ENCODE assay signal across 17 cellular contexts in the genomic region with DNA sequence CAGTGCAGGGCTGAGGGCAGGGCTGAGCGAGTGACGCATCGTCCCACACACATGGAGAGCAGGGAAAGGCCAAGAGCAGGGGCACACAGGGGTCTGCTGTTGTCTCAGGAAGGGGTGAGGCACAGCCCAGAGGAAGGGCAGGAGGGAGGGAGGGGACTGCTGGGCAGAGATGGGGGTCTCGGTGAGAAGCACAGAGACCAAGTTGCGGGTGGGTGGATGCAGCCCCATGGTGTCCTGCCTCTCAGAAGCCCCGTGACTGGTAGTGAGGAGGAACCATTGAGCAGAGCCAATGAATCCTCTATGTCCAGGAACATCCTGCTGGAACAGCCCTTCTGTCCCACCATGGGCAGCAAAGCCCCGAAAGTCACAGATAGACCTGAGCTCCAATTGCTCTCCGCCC. TPM values are rescaled to one million over a fixed set of nuclear protein-coding genes. Genes with fewer than 3 reads are reported as not detected.
A peak's percentile ranks its signal among the peaks of the same experiment; 100 is the strongest.
DNase-seq lines count a peak whose midpoint lies in the region; ATAC-seq and TF ChIP-seq lines count a peak whose summit lies in the region.
"Had no signal": no experiment of that assay in that cellular context is flagged by ENCODE, and none has a peak within 500 bp of the region (broad histone marks: within the 10 kb centered on the region; RNA-seq: fewer than 3 reads in every experiment).

No MANE protein-coding gene starts in this region.

- H3K9me2 ChIP-seq in SK-N-SH, result no peaks in the 10 kb centered on the region

- H3K27me3 ChIP-seq in SK-N-SH (ENCODE audit: insufficient read depth) (no peaks in the 10 kb centered on the region), esophagus muscularis mucosa (no peaks in the 10 kb centered on the region), upper lobe of right lung (no peaks in the 10 kb centered on the region)

- WGBS in SK-N-SH (ENCODE audit: low lambda C conversion rate), result 100% methylated on average over 3 of the region's 8 CpGs
- WGBS in esophagus muscularis mucosa, result 93% methylated on average over 8 of the region's 8 CpGs

- CTCF ChIA-PET in SK-N-SH (lab: Yijun Ruan, JAX), result no interaction called here

- peaks cover 30% of the 10 kb centered on the region for H4K20me1 ChIP-seq in SK-N-SH (ENCODE audit: insufficient read depth)

- intact Hi-C loops in esophagus muscularis mucosa (cut with DNase I) (loop anchor here (2.0 kb wide), 1 partner anchor 14 kb away; no protein-coding TSS in a partner anchor), upper lobe of right lung (cut with DNase I) (no loop called here)

- POLR2A ChIA-PET in SK-N-SH (lab: Yijun Ruan, JAX), result no interaction called here

- H3K27ac ChIP-seq in SK-N-SH (ENCODE audit: low read depth in 2 of 2, low read length in 1 of 2), result peak overlapping the region; percentile 12 to 50; a peak in 2 of 4 replicates
- peak overlapping the region; percentile 66 to 78 (median 74) for H3K27ac ChIP-seq in esophagus muscularis mucosa (replicated peaks in 1 of 4)
- H3K27ac ChIP-seq in upper lobe of right lung, result peak overlapping the region; percentile 79
- H3K27ac ChIP-seq: 22Rv1 had no signal

- H2AFZ ChIP-seq in SK-N-SH (ENCODE audit: low read depth), result no peak overlapping the region

- peaks cover 57% of the 10 kb centered on the region for H3K36me3 Mint-ChIP-seq in osteocyte (ENCODE audit: unreplicated experiment)

- H3K9me3 Mint-ChIP-seq in osteocyte (ENCODE audit: unreplicated experiment), result no peaks in the 10 kb centered on the region

- H3K4me2 ChIP-seq in SK-N-SH, result peak overlapping the region; percentile 67

- H3K27ac Mint-ChIP-seq in osteocyte (ENCODE audit: unreplicated experiment), result peak overlapping the region; percentile 95
- H3K27ac Mint-ChIP-seq: activated CD4-positive, alpha-beta memory T cell treated with anti-CD3 and anti-CD28 coated beads for 36 hours; IgD-negative memory B cell had no signal

- TF ChIP-seq CTCF in SK-N-SH (IDR thresholded peaks at IDR 0.05) (no peak), esophagus muscularis mucosa (IDR thresholded peaks at IDR 0.05) (no peak), osteocyte (IDR thresholded peaks at IDR 0.05) (no peak), upper lobe of right lung (IDR thresholded peaks at IDR 0.05) (no peak)

- H3K9me3 ChIP-seq in SK-N-SH, result no peaks in the 10 kb centered on the region
- peaks cover 0 to 6% (median 3%) of the 10 kb centered on the region in 4 donors for H3K9me3 ChIP-seq in esophagus muscularis mucosa
- H3K9me3 ChIP-seq in upper lobe of right lung, result no peaks in the 10 kb centered on the region

- TF ChIP-seq EP300 in SK-N-SH (IDR thresholded peaks at IDR 0.05; ENCODE audit: borderline replicate concordance in 1 of 2, low read depth in 1 of 2, low read length in 1 of 2) (no peak), esophagus muscularis mucosa (IDR thresholded peaks at IDR 0.05) (no peak)

- H3K36me3 ChIP-seq in SK-N-SH (replicated peaks in 1 of 2; ENCODE audit: control insufficient read depth in 1 of 2, insufficient read depth in 2 of 2, low read length in 1 of 2) (peaks cover 15 to 22% of the 10 kb centered on the region in 2 experiments), esophagus muscularis mucosa (peaks cover 18 to 33% (median 26%) of the 10 kb centered on the region in 4 donors), upper lobe of right lung (peaks cover 18% of the 10 kb centered on the region)

- peaks cover 90% of the 10 kb centered on the region for H3K4me1 Mint-ChIP-seq in osteocyte (ENCODE audit: unreplicated experiment)

- no peak overlapping the region for H3K4me3 ChIP-seq in SK-N-SH (ENCODE audit: low read depth in 2 of 2, low read length in 1 of 2)
- H3K4me3 ChIP-seq in esophagus muscularis mucosa, result no peak overlapping the region
- H3K4me3 ChIP-seq in upper lobe of right lung, result no peak overlapping the region

- H3K4me1 ChIP-seq in SK-N-SH (ENCODE audit: control insufficient read depth in 1 of 2, insufficient read depth in 2 of 2, low read depth in 1 of 2, low read length in 1 of 2) (peaks cover 23 to 32% of the 10 kb centered on the region in 2 experiments; a peak in 3 of 4 replicates), esophagus muscularis mucosa (peaks cover 42 to 70% (median 52%) of the 10 kb centered on the region in 4 donors), upper lobe of right lung (peaks cover 49% of the 10 kb centered on the region)

- no peaks in the 10 kb centered on the region for H3K27me3 Mint-ChIP-seq in osteocyte (ENCODE audit: unreplicated experiment)
- H3K27me3 Mint-ChIP-seq: activated CD4-positive, alpha-beta memory T cell treated with anti-CD3 and anti-CD28 coated beads for 36 hours; IgD-negative memory B cell had no signal

- TF ChIP-seq POLR2A in esophagus muscularis mucosa (IDR thresholded peaks at IDR 0.05; ENCODE audit: low read depth), result no peak

- peaks cover 17% of the 10 kb centered on the region; the same call in 1 of the 2 replicates for H3K79me2 ChIP-seq in SK-N-SH (ENCODE audit: insufficient read depth)

- H3K4me3 Mint-ChIP-seq in osteocyte (ENCODE audit: unreplicated experiment), result peak overlapping the region; percentile 50
- H3K4me3 Mint-ChIP-seq: activated CD4-positive, alpha-beta memory T cell treated with anti-CD3 and anti-CD28 coated beads for 36 hours; IgD-negative memory B cell had no signal

- H3K9ac ChIP-seq in SK-N-SH, result no peak overlapping the region

- ATAC-seq in SK-N-SH treated with all-trans-retinoic acid at 6 μM for 48 hours (no peak; the same call in 1 of the 3 replicates), upper lobe of right lung (no peak), GM18907 (IDR thresholded peaks at IDR 0.05; ENCODE audit: unreplicated experiment) (no peak), GM19467 (IDR thresholded peaks at IDR 0.05; ENCODE audit: unreplicated experiment) (no peak), GM21360 (IDR thresholded peaks at IDR 0.05; ENCODE audit: unreplicated experiment) (no peak)

- no peak for TF ChIP-seq RAD21 in SK-N-SH (IDR thresholded peaks at IDR 0.05; ENCODE audit: low read length)

- DNase-seq in SK-N-SH (no peak), esophagus muscularis mucosa (ENCODE audit: extremely low spot score) (no peak), osteocyte (ENCODE audit: extremely low spot score, unreplicated experiment) (no peak), upper lobe of right lung (no peak)
- DNase-seq: activated CD4-positive, alpha-beta memory T cell treated with anti-CD3 and anti-CD28 coated beads for 36 hours; activated effector memory CD4-positive, alpha-beta T cell treated with Interleukin-2 at 50 U/mL for 16 hours; NCI-H1092 treated with DMSO at 0.1 percent for 48 hours; NCI-H345; posterior cingulate gyrus; stimulated activated CD4-positive, alpha-beta T cell treated with anti-CD3 and anti-CD28 coated beads, Interleukin-4, amount 100 ng/mL, for 4 hours; stimulated activated naive CD4-positive, alpha-beta T cell treated with Interleukin-2 at 50 U/mL for 16 hours had no signal

- peaks cover 8% of the 10 kb centered on the region for H3F3A ChIP-seq in SK-N-SH (replicated peaks; ENCODE audit: insufficient read depth)

TF ChIP-seq in SK-N-SH, 30 proteins besides CTCF, POLR2A, EP300 and RAD21 (continues in another document):
- TF ChIP-seq, protein P1, sequence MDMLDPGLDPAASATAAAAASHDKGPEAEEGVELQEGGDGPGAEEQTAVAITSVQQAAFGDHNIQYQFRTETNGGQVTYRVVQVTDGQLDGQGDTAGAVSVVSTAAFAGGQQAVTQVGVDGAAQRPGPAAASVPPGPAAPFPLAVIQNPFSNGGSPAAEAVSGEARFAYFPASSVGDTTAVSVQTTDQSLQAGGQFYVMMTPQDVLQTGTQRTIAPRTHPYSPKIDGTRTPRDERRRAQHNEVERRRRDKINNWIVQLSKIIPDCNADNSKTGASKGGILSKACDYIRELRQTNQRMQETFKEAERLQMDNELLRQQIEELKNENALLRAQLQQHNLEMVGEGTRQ (IDR thresholded peaks at IDR 0.05; ENCODE audit: borderline replicate concordance, low read depth, low read length), result no peak
- no peak for TF ChIP-seq FOSL2 (IDR thresholded peaks at IDR 0.05; ENCODE audit: borderline replicate concordance, low read depth)
- no peak for TF ChIP-seq ELF1 (IDR thresholded peaks at IDR 0.05)
- no peak for TF ChIP-seq NRF1 (IDR thresholded peaks at IDR 0.05; ENCODE audit: low read depth, low read length)
- TF ChIP-seq, protein P2, sequence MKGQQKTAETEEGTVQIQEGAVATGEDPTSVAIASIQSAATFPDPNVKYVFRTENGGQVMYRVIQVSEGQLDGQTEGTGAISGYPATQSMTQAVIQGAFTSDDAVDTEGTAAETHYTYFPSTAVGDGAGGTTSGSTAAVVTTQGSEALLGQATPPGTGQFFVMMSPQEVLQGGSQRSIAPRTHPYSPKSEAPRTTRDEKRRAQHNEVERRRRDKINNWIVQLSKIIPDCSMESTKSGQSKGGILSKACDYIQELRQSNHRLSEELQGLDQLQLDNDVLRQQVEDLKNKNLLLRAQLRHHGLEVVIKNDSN (IDR thresholded peaks at IDR 0.05; ENCODE audit: borderline replicate concordance, low read depth), result no peak
- TF ChIP-seq MXI1 (IDR thresholded peaks at IDR 0.05; ENCODE audit: low read depth, low read length), result no peak

TF ChIP-seq in SK-N-SH treated with all-trans-retinoic acid at 6 μM for 48 hours, 23 proteins besides CTCF, POLR2A, EP300 and RAD21 (continues in another document):
- no peak for TF ChIP-seq SNAI2 (CRISPR knock-in tag; IDR thresholded peaks at IDR 0.05)
- no peak for TF ChIP-seq OSR1 (CRISPR knock-in tag; IDR thresholded peaks at IDR 0.05)
- no peak for TF ChIP-seq ZNF70 (CRISPR knock-in tag; IDR thresholded peaks at IDR 0.05)
- no peak for TF ChIP-seq ZNF8 (CRISPR knock-in tag; IDR thresholded peaks at IDR 0.05)
- no peak for TF ChIP-seq CSRNP3 (CRISPR knock-in tag; IDR thresholded peaks at IDR 0.05)
- no peak for TF ChIP-seq ZC3H10 (CRISPR knock-in tag; IDR thresholded peaks at IDR 0.05)

RNA-seq across cellular contexts. Expression of gene C1orf198, which starts 17.8 kb away (rescaled TPM):
- 12.3 and 19.4 TPM in 2 replicates for polyA plus RNA-seq in SK-N-SH (2012; rRNA removed)
- polyA plus RNA-seq in SK-N-SH (2012; cell fraction: cytosol; rRNA removed), result 12.2 and 15.5 TPM in 2 replicates
- polyA plus RNA-seq in SK-N-SH (2012; cell fraction: nucleus; rRNA removed), result 52.5 and 59.9 TPM in 2 replicates
- total RNA-seq in esophagus muscularis mucosa (100 to 1,000 TPM in 3 of 4 donors, 10 to 100 TPM in 1; 95.6 to 214 (median 140) TPM), osteocyte (274 and 281 TPM in 2 replicates), upper lobe of right lung (159 TPM)
